In genomic region chr7:54778696-54779285, GRCh38 we compare ENCODE assay signal across 23 cellular contexts.
"Had no signal": no experiment of that assay in that cellular context is flagged by ENCODE, and none has a peak within 500 bp of the region (broad histone marks: within the 10 kb centered on the region; RNA-seq: fewer than 3 reads in every experiment).

No MANE protein-coding gene starts in this region.

- H3K9me3 ChIP-seq: esophagus muscularis mucosa, heart right ventricle, lower lobe of right lung, transverse colon, vagina had no signal

- H3K9ac ChIP-seq: neural progenitor cell had no signal

- H3K4me3 ChIP-seq: esophagus muscularis mucosa, heart right ventricle, lower lobe of right lung, neural progenitor cell, smooth muscle cell, stomach, transverse colon, vagina had no signal

- DNase-seq: activated CD4-positive, alpha-beta memory T cell treated with anti-CD3 and anti-CD28 coated beads, Interleukin-2, amount 10 ng/mL, durations not matched to agents 7 days and 5 days; activated CD4-positive, alpha-beta T cell treated with anti-CD3 and anti-CD28 coated beads, Interleukin-2, amount 10 ng/mL, durations not matched to agents 24 days and 14 days; activated gamma-delta T cell; activated naive CD4-positive, alpha-beta T cell treated with anti-CD3 and anti-CD28 coated beads, Interleukin-2, amount 50 U/mL, for 16 hours; activated naive CD8-positive, alpha-beta T cell treated with anti-CD3 and anti-CD28 coated beads, Interleukin-2, amount 50 U/mL, for 24 hours; anterior cingulate cortex; brain microvascular endothelial cell; effector memory CD4-positive, alpha-beta T cell; heart right ventricle; kidney; lower lobe of right lung; naive thymus-derived CD8-positive, alpha-beta T cell; stimulated activated CD4-positive, alpha-beta T cell treated with anti-CD3 and anti-CD28 coated beads, Interleukin-15, amount 100 ng/mL, for 24 hours; stomach; T-helper 17 cell; transverse colon had no signal

- H3K27me3 ChIP-seq: brain microvascular endothelial cell, esophagus muscularis mucosa, neural progenitor cell, stomach, transverse colon, vagina had no signal

- H2AFZ ChIP-seq: neural progenitor cell had no signal

- H3K27ac ChIP-seq: brain microvascular endothelial cell, esophagus muscularis mucosa, heart right ventricle, lower lobe of right lung, neural progenitor cell, stomach, transverse colon, vagina had no signal

- H3K4me2 ChIP-seq: neural progenitor cell, smooth muscle cell had no signal

- H3K4me1 ChIP-seq: lower lobe of right lung, vagina had no signal

- ATAC-seq: activated naive CD8-positive, alpha-beta T cell treated with anti-CD3 and anti-CD28 coated beads, Interleukin-2, amount 50 U/mL, for 24 hours; heart right ventricle; left lobe of liver; lower lobe of right lung; naive thymus-derived CD8-positive, alpha-beta T cell; sciatic nerve; stimulated activated memory B cell treated with anti-CD40 and anti-IgM and Interleukin-4, amounts not matched to agents 10 μg/mL and 1 μg/mL and 100 μg/mL, for 72 hours; T-helper 17 cell had no signal

- H3K36me3 ChIP-seq: brain microvascular endothelial cell, esophagus muscularis mucosa, heart right ventricle, lower lobe of right lung, neural progenitor cell, stomach, transverse colon, vagina had no signal
